8 cellular contexts compared by ENCODE assay signal in the genomic region with DNA sequence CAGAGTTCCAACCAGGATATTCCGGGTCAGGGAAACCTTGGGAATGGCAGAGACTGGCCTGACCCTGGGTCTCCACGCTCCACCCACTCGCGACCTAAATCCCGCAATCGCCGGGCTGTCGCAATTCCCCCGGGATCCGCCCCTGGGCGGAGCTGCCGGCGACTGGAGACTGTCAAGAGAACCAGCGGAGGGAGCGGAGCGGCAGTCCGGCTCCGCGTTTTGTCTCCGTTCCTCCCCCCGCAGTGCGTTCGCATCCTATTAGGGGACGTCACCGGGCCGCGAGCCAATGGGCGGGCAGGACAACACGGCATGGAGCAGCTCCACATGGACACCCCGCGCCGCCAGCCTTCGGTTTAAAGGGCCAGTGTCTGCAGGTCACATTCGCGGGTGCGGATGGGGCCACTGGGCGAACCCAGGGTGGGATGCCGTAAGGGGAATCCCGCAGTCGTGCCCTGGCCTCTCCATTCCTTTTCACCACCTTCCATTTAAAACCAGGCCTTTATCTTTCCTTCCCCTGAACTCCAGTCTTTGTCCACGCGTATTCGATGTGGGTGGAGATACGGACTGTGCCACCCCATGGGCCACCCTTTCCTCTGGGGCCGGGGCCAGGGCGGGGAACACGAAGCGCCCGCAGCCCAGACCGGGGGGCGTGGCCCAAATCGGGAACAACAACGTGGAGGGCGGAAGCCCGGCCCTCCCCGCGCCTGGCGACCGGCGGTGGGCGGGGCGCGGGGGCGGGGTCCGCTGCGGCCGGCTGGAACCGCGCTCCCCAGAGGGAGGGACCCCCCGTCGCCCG. TPM values are rescaled to one million over a fixed set of nuclear protein-coding genes. Genes with fewer than 3 reads are reported as not detected.
DNase-seq lines count a peak whose midpoint lies in the region; ATAC-seq and TF ChIP-seq lines count a peak whose summit lies in the region.

No MANE protein-coding gene starts in this region.

- H3K27ac ChIP-seq in BLaER1 treated with 17β-estradiol and CSF1 and Interleukin-3, amounts not matched to agents 10 nM and 100 nM: peak overlapping the region; percentile 91 to 100 (median 98)
- H3K27ac ChIP-seq in dorsolateral prefrontal cortex: peak overlapping the region; percentile 87 to 100 (median 97)
- H3K27ac ChIP-seq in liver (ENCODE audit: low read depth in 1 of 2, low read length in 2 of 2): peak overlapping the region; percentile 100

- DNase-seq in NCI-H82 (lab: John Stamatoyannopoulos, UW): peak; percentile 100
- DNase-seq in activated CD4-positive, alpha-beta memory T cell treated with anti-CD3 and anti-CD28 coated beads, Interleukin-2, amount 10 ng/mL, durations not matched to agents 7 days and 5 days: peak; percentile 100
- DNase-seq in dorsolateral prefrontal cortex: peak; percentile 100
- DNase-seq in stimulated activated CD4-positive, alpha-beta T cell treated with anti-CD3 and anti-CD28 coated beads, Interleukin-4, amount 100 ng/mL, for 1 hour: peak; percentile 99

- no peaks in the 10 kb centered on the region for H3K36me3 Mint-ChIP-seq in activated CD4-positive, alpha-beta memory T cell treated with anti-CD3 and anti-CD28 coated beads, Interleukin-2, amount 10 ng/mL, durations not matched to agents 7 days and 5 days (ENCODE audit: low read depth)

- H3K27ac Mint-ChIP-seq in activated CD4-positive, alpha-beta memory T cell treated with anti-CD3 and anti-CD28 coated beads, Interleukin-2, amount 10 ng/mL, durations not matched to agents 7 days and 5 days: peak overlapping the region; percentile 99

- no peaks in the 10 kb centered on the region for H3K9me3 ChIP-seq in BLaER1 treated with 17β-estradiol and CSF1 and Interleukin-3, amounts not matched to agents 10 nM and 100 nM (replicated peaks in 1 of 11)
- no peaks in the 10 kb centered on the region for H3K9me3 ChIP-seq in liver (ENCODE audit: control insufficient read depth in 4 of 4, low read length in 3 of 4)

- peak overlapping the region; percentile 97 for H3K4me3 Mint-ChIP-seq in activated CD4-positive, alpha-beta memory T cell treated with anti-CD3 and anti-CD28 coated beads, Interleukin-2, amount 10 ng/mL, durations not matched to agents 7 days and 5 days

- no peaks in the 10 kb centered on the region for H3K27me3 ChIP-seq in BLaER1 treated with 17β-estradiol and CSF1 and Interleukin-3, amounts not matched to agents 10 nM and 100 nM
- H3K27me3 ChIP-seq in dorsolateral prefrontal cortex (no peaks in the 10 kb centered on the region), liver (ENCODE audit: control insufficient read depth in 4 of 4, insufficient read depth in 4 of 4, low read length in 3 of 4) (no peaks in the 10 kb centered on the region)

- peak overlapping the region; percentile 61 to 99 (median 91) for H3K4me2 ChIP-seq in BLaER1 treated with 17β-estradiol and CSF1 and Interleukin-3, amounts not matched to agents 10 nM and 100 nM

- ATAC-seq in GM19397 (IDR thresholded peaks at IDR 0.05; ENCODE audit: unreplicated experiment) (peak; percentile 50), HG03565 (IDR thresholded peaks at IDR 0.05; ENCODE audit: unreplicated experiment) (peak; percentile 45)

- CTCF ChIA-PET in activated CD4-positive, alpha-beta memory T cell treated with anti-CD3 and anti-CD28 coated beads, Interleukin-2, amount 10 ng/mL, durations not matched to agents 7 days and 5 days (lab: Charles Lee): interaction anchor here (0.6 to 11.2 kb wide), 4 partner anchors 9 to 133 kb away, joined by 3 to 80 read pairs (median 43); no protein-coding TSS in a partner anchor

- WGBS in liver: under 1% methylated on average over 72 of the region's 72 CpGs

- H4K20me1 ChIP-seq in BLaER1 treated with 17β-estradiol and CSF1 and Interleukin-3, amounts not matched to agents 10 nM and 100 nM: peaks cover 0 to 34% (median 9%) of the 10 kb centered on the region in 11 experiments; a peak in 10 of 22 replicates

- TF ChIP-seq CTCF in dorsolateral prefrontal cortex (IDR thresholded peaks at IDR 0.05 in 54 of 56, conservative IDR thresholded peaks at IDR 0.05 in 2 of 56; ENCODE audit: low read depth in 1 of 56, partially characterized antibody in 56 of 56) (peak in 6 of 56 donors; percentile 5 to 29 (median 8)), liver (IDR thresholded peaks at IDR 0.05; ENCODE audit: low read depth, low read length, missing input control) (no peak)

- H3K9ac ChIP-seq in BLaER1 treated with 17β-estradiol and CSF1 and Interleukin-3, amounts not matched to agents 10 nM and 100 nM: peak overlapping the region; percentile 96 to 100 (median 98)
- H3K9ac ChIP-seq in liver (ENCODE audit: low read depth in 1 of 2, low read length in 2 of 2): peak overlapping the region; percentile 60 to 82

- no peak for TF ChIP-seq RAD21 in liver (IDR thresholded peaks at IDR 0.05)

- H3K9me3 Mint-ChIP-seq in activated CD4-positive, alpha-beta memory T cell treated with anti-CD3 and anti-CD28 coated beads, Interleukin-2, amount 10 ng/mL, durations not matched to agents 7 days and 5 days: no peaks in the 10 kb centered on the region

- H3K36me3 ChIP-seq in BLaER1 treated with 17β-estradiol and CSF1 and Interleukin-3, amounts not matched to agents 10 nM and 100 nM: peaks cover 0 to 2% (median 0%) of the 10 kb centered on the region in 11 experiments; a peak in 1 of 22 replicates
- H3K36me3 ChIP-seq in liver (ENCODE audit: control insufficient read depth in 4 of 4, insufficient read depth in 3 of 4, low read depth in 1 of 4, low read length in 3 of 4): no peaks in the 10 kb centered on the region

- intact Hi-C loops in dorsolateral prefrontal cortex (cut with DNase I): loop anchor here (1.0 to 10.0 kb wide), 2 partner anchors 9 to 193 kb away; partner anchors contain the start of gene PAFAH1B1 (in 1 of the 2)

- H3K4me3 ChIP-seq in BLaER1 treated with 17β-estradiol and CSF1 and Interleukin-3, amounts not matched to agents 10 nM and 100 nM: peak overlapping the region; percentile 78 to 98 (median 94)
- H3K4me3 ChIP-seq in dorsolateral prefrontal cortex (peak overlapping the region; percentile 67 to 100 (median 96)), liver (ENCODE audit: low read depth in 1 of 3, low read length in 3 of 3) (peak overlapping the region; percentile 61 to 90 (median 74))

- peaks cover 62 to 71% (median 69%) of the 10 kb centered on the region in 10 experiments for H3K4me1 ChIP-seq in BLaER1 treated with 17β-estradiol and CSF1 and Interleukin-3, amounts not matched to agents 10 nM and 100 nM
- H3K4me1 ChIP-seq in liver (ENCODE audit: control insufficient read depth in 4 of 4, insufficient read depth in 4 of 4, low read length in 3 of 4): peaks cover 15 to 40% (median 30%) of the 10 kb centered on the region in 4 donors

- POLR2A ChIA-PET in activated CD4-positive, alpha-beta memory T cell treated with anti-CD3 and anti-CD28 coated beads, Interleukin-2, amount 10 ng/mL, durations not matched to agents 7 days and 5 days (lab: Charles Lee): interaction anchor here (0.8 to 9.4 kb wide), 12 partner anchors 10 to 685 kb away, joined by 3 to 166 read pairs (median 4); partner anchors contain the start of genes HIC1, PAFAH1B1, SGSM2 and SMG6

- no peaks in the 10 kb centered on the region for H3K27me3 Mint-ChIP-seq in activated CD4-positive, alpha-beta memory T cell treated with anti-CD3 and anti-CD28 coated beads, Interleukin-2, amount 10 ng/mL, durations not matched to agents 7 days and 5 days

- H3K4me1 Mint-ChIP-seq in activated CD4-positive, alpha-beta memory T cell treated with anti-CD3 and anti-CD28 coated beads, Interleukin-2, amount 10 ng/mL, durations not matched to agents 7 days and 5 days: peaks cover 55% of the 10 kb centered on the region

TF ChIP-seq in liver, 16 proteins besides CTCF, POLR2A, EP300 and RAD21 (continues in another document):
- no peak for TF ChIP-seq FOXA2 (IDR thresholded peaks at IDR 0.05)
- TF ChIP-seq JUND (IDR thresholded peaks at IDR 0.05): peak in 1 of 2 donors; percentile 49
- TF ChIP-seq RXRA (IDR thresholded peaks at IDR 0.05): peak; percentile 55 to 77
- TF ChIP-seq ATF3 (IDR thresholded peaks at IDR 0.05): no peak
- peak; percentile 66 for TF ChIP-seq ZBTB33 (IDR thresholded peaks at IDR 0.05)
- TF ChIP-seq TAF1 (conservative IDR thresholded peaks at IDR 0.05): no peak
- peak; percentile 89 for TF ChIP-seq SP1 (IDR thresholded peaks at IDR 0.05)
- peak; percentile 79 to 93 for TF ChIP-seq EGR1 (IDR thresholded peaks at IDR 0.05; ENCODE audit: low read depth in 2 of 2)
- peak in 1 of 2 donors; percentile 48 for TF ChIP-seq GABPA (IDR thresholded peaks at IDR 0.05 in 1 of 2, conservative IDR thresholded peaks at IDR 0.05 in 1 of 2)
- TF ChIP-seq HNF4G (IDR thresholded peaks at IDR 0.05): no peak
- peak; percentile 86 for TF ChIP-seq NR2F2 (IDR thresholded peaks at IDR 0.05)
- TF ChIP-seq YY1 (IDR thresholded peaks at IDR 0.05): peak; percentile 74

RNA-seq across cellular contexts. Expression of gene MNT, which starts 0.8 kb away (rescaled TPM):
- 10 to 100 TPM; 29.1 to 29.9 TPM for total RNA-seq in activated CD4-positive, alpha-beta memory T cell treated with anti-CD3 and anti-CD28 coated beads, Interleukin-2, amount 10 ng/mL, durations not matched to agents 7 days and 5 days
- total RNA-seq in dorsolateral prefrontal cortex (10 to 100 TPM; 32.2 to 70.3 (median 43.0) TPM), liver (1 to 10 TPM; 2.8 to 5.0 TPM)
- polyA plus RNA-seq in liver: 1 to 10 TPM; 1.7 to 2.5 TPM

Comparison
In these comparisons a context has a peak if more than half of its experiments do, and no peak if none do; other contexts are left out.
1. Peak in every context shown above with its lines: DNase-seq, ATAC-seq, H3K4me3 ChIP-seq and H3K27ac ChIP-seq.
2. RNA of gene MNT, which starts 0.8 kb away (total RNA-seq): 32.2 to 70.3 TPM in dorsolateral prefrontal cortex and 29.1 to 29.9 TPM in activated CD4-positive, alpha-beta memory T cell treated with anti-CD3 and anti-CD28 coated beads, Interleukin-2, amount 10 ng/mL, durations not matched to agents 7 days and 5 days; 2.8 to 5.0 TPM in liver; every median in the first group is over 4 times any median in the second.